ENCODE assay signal across 1 cellular context in the genomic region with DNA sequence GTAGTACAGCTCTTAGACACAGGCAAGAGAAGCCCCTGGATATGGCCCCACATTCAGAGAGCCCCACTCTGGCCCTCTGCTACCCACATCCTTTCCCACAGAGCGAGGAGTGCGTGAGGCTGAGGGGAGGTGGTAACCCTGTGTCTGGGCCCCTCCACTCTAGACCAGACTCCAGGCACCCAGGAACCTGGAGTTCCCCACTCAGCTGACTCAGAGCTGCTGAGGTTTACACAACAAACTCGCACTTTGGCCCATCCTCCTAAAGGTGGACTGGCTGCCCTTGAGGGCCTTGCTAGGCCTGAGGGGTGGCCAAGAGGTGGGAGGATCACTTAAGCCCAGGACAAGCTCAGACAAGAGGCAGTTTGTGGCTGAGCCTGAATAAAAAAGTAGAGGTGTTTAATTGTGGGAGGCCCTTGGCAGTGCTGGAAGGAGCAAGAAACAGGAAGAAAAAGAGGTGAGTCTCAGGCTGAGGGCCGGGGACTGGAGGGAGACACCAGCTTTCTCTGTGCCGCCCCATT.
A peak's percentile ranks its signal among the peaks of the same experiment; 100 is the strongest.
TF ChIP-seq lines count a peak whose summit lies in the region.

No MANE protein-coding gene starts in this region.

TF ChIP-seq in GM12878, 131 proteins besides CTCF, POLR2A, EP300 and RAD21 (continued from another document and continues in another):
- 0 out of 2 replicates have a peak, but pooled peaks have one; percentile 30 for TF ChIP-seq CREB1 (IDR thresholded peaks at IDR 0.05; ENCODE audit: low read depth)
- peak; percentile 52; the same call in 1 of the 2 replicates for TF ChIP-seq POLR2AphosphoS5 (IDR thresholded peaks at IDR 0.05; ENCODE audit: low read length)
- TF ChIP-seq NR2F1 (conservative IDR thresholded peaks at IDR 0.05): peak; percentile 80; the same call in 1 of the 2 replicates
- TF ChIP-seq SPI1 (IDR thresholded peaks at IDR 0.05; ENCODE audit: borderline replicate concordance, insufficient read depth, low read depth, low read length): peak; percentile 42; the same call in 1 of the 2 replicates
- no peak for TF ChIP-seq CHD4 (IDR thresholded peaks at IDR 0.05)
- TF ChIP-seq, protein P1, sequence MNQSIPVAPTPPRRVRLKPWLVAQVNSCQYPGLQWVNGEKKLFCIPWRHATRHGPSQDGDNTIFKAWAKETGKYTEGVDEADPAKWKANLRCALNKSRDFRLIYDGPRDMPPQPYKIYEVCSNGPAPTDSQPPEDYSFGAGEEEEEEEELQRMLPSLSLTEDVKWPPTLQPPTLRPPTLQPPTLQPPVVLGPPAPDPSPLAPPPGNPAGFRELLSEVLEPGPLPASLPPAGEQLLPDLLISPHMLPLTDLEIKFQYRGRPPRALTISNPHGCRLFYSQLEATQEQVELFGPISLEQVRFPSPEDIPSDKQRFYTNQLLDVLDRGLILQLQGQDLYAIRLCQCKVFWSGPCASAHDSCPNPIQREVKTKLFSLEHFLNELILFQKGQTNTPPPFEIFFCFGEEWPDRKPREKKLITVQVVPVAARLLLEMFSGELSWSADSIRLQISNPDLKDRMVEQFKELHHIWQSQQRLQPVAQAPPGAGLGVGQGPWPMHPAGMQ (IDR thresholded peaks at IDR 0.05; ENCODE audit: borderline replicate concordance): peak; percentile 70; the same call in 1 of the 2 replicates
- peak; percentile 49 to 75; a peak in 3 of 4 replicates for TF ChIP-seq BHLHE40 (IDR thresholded peaks at IDR 0.05; ENCODE audit: borderline replicate concordance in 1 of 2, low read depth in 2 of 2, low read length in 1 of 2)
- no peak for TF ChIP-seq YBX1 (IDR thresholded peaks at IDR 0.05)
- TF ChIP-seq CHD2 (IDR thresholded peaks at IDR 0.05; ENCODE audit: borderline replicate concordance, low read depth, low read length): peak; percentile 69
- TF ChIP-seq, protein P2, sequence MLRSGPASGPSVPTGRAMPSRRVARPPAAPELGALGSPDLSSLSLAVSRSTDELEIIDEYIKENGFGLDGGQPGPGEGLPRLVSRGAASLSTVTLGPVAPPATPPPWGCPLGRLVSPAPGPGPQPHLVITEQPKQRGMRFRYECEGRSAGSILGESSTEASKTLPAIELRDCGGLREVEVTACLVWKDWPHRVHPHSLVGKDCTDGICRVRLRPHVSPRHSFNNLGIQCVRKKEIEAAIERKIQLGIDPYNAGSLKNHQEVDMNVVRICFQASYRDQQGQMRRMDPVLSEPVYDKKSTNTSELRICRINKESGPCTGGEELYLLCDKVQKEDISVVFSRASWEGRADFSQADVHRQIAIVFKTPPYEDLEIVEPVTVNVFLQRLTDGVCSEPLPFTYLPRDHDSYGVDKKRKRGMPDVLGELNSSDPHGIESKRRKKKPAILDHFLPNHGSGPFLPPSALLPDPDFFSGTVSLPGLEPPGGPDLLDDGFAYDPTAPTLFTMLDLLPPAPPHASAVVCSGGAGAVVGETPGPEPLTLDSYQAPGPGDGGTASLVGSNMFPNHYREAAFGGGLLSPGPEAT (IDR thresholded peaks at IDR 0.05; ENCODE audit: low read depth): peak; percentile 92
- 0 out of 2 replicates have a peak, but pooled peaks have one; percentile 8 for TF ChIP-seq BMI1 (IDR thresholded peaks at IDR 0.05; ENCODE audit: borderline replicate concordance)
- peak; percentile 18 for TF ChIP-seq SP1 (IDR thresholded peaks at IDR 0.05; ENCODE audit: low read depth, low read length)
- TF ChIP-seq, protein P3, sequence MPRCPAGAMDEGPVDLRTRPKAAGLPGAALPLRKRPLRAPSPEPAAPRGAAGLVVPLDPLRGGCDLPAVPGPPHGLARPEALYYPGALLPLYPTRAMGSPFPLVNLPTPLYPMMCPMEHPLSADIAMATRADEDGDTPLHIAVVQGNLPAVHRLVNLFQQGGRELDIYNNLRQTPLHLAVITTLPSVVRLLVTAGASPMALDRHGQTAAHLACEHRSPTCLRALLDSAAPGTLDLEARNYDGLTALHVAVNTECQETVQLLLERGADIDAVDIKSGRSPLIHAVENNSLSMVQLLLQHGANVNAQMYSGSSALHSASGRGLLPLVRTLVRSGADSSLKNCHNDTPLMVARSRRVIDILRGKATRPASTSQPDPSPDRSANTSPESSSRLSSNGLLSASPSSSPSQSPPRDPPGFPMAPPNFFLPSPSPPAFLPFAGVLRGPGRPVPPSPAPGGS (IDR thresholded peaks at IDR 0.05; ENCODE audit: borderline replicate concordance, insufficient read depth, low read depth, low read length, poor library complexity, severe bottlenecking): peak; percentile 20
- TF ChIP-seq YY1 (IDR thresholded peaks at IDR 0.05; ENCODE audit: low read depth, low read length): peak; percentile 41; the same call in 1 of the 2 replicates
- TF ChIP-seq, protein P4, sequence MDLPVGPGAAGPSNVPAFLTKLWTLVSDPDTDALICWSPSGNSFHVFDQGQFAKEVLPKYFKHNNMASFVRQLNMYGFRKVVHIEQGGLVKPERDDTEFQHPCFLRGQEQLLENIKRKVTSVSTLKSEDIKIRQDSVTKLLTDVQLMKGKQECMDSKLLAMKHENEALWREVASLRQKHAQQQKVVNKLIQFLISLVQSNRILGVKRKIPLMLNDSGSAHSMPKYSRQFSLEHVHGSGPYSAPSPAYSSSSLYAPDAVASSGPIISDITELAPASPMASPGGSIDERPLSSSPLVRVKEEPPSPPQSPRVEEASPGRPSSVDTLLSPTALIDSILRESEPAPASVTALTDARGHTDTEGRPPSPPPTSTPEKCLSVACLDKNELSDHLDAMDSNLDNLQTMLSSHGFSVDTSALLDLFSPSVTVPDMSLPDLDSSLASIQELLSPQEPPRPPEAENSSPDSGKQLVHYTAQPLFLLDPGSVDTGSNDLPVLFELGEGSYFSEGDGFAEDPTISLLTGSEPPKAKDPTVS (IDR thresholded peaks at IDR 0.05; ENCODE audit: low read depth, low read length): no peak
- TF ChIP-seq MEF2A (IDR thresholded peaks at IDR 0.05; ENCODE audit: insufficient read depth, low read depth, low read length): 0 out of 2 replicates have a peak, but pooled peaks have one; percentile 38
- TF ChIP-seq EZH2 (IDR thresholded peaks at IDR 0.05; ENCODE audit: borderline replicate concordance, control insufficient read depth, low read depth, low read length): no peak
- no peak for TF ChIP-seq MTA3 (IDR thresholded peaks at IDR 0.05; ENCODE audit: borderline replicate concordance, low read length)
- TF ChIP-seq DPF2 (IDR thresholded peaks at IDR 0.05): peak; percentile 82; the same call in 1 of the 2 replicates
- TF ChIP-seq, protein P5, sequence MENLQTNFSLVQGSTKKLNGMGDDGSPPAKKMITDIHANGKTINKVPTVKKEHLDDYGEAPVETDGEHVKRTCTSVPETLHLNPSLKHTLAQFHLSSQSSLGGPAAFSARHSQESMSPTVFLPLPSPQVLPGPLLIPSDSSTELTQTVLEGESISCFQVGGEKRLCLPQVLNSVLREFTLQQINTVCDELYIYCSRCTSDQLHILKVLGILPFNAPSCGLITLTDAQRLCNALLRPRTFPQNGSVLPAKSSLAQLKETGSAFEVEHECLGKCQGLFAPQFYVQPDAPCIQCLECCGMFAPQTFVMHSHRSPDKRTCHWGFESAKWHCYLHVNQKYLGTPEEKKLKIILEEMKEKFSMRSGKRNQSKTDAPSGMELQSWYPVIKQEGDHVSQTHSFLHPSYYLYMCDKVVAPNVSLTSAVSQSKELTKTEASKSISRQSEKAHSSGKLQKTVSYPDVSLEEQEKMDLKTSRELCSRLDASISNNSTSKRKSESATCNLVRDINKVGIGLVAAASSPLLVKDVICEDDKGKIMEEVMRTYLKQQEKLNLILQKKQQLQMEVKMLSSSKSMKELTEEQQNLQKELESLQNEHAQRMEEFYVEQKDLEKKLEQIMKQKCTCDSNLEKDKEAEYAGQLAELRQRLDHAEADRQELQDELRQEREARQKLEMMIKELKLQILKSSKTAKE (IDR thresholded peaks at IDR 0.05; ENCODE audit: low read depth, poor library complexity, severe bottlenecking): peak; percentile 85
- TF ChIP-seq RUNX3 (IDR thresholded peaks at IDR 0.05; ENCODE audit: low read length): peak; percentile 85
- TF ChIP-seq MYB (IDR thresholded peaks at IDR 0.05; ENCODE audit: borderline replicate concordance, low read depth, low read length): no peak
- peak; percentile 36 for TF ChIP-seq MEF2B (IDR thresholded peaks at IDR 0.05; ENCODE audit: partially characterized antibody, poor library complexity, severe bottlenecking)
- peak; percentile 85 for TF ChIP-seq GATAD2B (conservative IDR thresholded peaks at IDR 0.05; ENCODE audit: low read depth)
- no peak for TF ChIP-seq SREBF2 (IDR thresholded peaks at IDR 0.05; ENCODE audit: low read length)
- TF ChIP-seq MXI1 (IDR thresholded peaks at IDR 0.05; ENCODE audit: low read depth, low read length): 0 out of 2 replicates have a peak, but pooled peaks have one; percentile 60
- 0 out of 2 replicates have a peak, but pooled peaks have one; percentile 26 for TF ChIP-seq EED (IDR thresholded peaks at IDR 0.05; ENCODE audit: low read depth)
- 0 out of 2 replicates have a peak, but pooled peaks have one; percentile 68 for TF ChIP-seq NBN (IDR thresholded peaks at IDR 0.05)
- TF ChIP-seq, protein P6, sequence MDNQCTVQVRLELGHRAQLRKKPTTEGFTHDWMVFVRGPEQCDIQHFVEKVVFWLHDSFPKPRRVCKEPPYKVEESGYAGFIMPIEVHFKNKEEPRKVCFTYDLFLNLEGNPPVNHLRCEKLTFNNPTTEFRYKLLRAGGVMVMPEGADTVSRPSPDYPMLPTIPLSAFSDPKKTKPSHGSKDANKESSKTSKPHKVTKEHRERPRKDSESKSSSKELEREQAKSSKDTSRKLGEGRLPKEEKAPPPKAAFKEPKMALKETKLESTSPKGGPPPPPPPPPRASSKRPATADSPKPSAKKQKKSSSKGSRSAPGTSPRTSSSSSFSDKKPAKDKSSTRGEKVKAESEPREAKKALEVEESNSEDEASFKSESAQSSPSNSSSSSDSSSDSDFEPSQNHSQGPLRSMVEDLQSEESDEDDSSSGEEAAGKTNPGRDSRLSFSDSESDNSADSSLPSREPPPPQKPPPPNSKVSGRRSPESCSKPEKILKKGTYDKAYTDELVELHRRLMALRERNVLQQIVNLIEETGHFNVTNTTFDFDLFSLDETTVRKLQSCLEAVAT (IDR thresholded peaks at IDR 0.05): 0 out of 2 replicates have a peak, but pooled peaks have one; percentile 16
- TF ChIP-seq TCF12 (IDR thresholded peaks at IDR 0.05; ENCODE audit: low read depth, low read length): peak; percentile 64; the same call in 1 of the 2 replicates
- TF ChIP-seq ZNF622 (IDR thresholded peaks at IDR 0.05): no peak
- TF ChIP-seq IKZF2 (IDR thresholded peaks at IDR 0.05): peak in 1 of 2 experiments; percentile 90; a peak in 3 of 4 replicates
- TF ChIP-seq ATF7 (IDR thresholded peaks at IDR 0.05; ENCODE audit: low read depth): peak; percentile 27; the same call in 1 of the 2 replicates
- TF ChIP-seq, protein P7, sequence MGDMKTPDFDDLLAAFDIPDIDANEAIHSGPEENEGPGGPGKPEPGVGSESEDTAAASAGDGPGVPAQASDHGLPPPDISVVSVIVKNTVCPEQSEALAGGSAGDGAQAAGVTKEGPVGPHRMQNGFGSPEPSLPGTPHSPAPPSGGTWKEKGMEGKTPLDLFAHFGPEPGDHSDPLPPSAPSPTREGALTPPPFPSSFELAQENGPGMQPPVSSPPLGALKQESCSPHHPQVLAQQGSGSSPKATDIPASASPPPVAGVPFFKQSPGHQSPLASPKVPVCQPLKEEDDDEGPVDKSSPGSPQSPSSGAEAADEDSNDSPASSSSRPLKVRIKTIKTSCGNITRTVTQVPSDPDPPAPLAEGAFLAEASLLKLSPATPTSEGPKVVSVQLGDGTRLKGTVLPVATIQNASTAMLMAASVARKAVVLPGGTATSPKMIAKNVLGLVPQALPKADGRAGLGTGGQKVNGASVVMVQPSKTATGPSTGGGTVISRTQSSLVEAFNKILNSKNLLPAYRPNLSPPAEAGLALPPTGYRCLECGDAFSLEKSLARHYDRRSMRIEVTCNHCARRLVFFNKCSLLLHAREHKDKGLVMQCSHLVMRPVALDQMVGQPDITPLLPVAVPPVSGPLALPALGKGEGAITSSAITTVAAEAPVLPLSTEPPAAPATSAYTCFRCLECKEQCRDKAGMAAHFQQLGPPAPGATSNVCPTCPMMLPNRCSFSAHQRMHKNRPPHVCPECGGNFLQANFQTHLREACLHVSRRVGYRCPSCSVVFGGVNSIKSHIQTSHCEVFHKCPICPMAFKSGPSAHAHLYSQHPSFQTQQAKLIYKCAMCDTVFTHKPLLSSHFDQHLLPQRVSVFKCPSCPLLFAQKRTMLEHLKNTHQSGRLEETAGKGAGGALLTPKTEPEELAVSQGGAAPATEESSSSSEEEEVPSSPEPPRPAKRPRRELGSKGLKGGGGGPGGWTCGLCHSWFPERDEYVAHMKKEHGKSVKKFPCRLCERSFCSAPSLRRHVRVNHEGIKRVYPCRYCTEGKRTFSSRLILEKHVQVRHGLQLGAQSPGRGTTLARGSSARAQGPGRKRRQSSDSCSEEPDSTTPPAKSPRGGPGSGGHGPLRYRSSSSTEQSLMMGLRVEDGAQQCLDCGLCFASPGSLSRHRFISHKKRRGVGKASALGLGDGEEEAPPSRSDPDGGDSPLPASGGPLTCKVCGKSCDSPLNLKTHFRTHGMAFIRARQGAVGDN (IDR thresholded peaks at IDR 0.05): peak; percentile 96
- TF ChIP-seq, protein P8, sequence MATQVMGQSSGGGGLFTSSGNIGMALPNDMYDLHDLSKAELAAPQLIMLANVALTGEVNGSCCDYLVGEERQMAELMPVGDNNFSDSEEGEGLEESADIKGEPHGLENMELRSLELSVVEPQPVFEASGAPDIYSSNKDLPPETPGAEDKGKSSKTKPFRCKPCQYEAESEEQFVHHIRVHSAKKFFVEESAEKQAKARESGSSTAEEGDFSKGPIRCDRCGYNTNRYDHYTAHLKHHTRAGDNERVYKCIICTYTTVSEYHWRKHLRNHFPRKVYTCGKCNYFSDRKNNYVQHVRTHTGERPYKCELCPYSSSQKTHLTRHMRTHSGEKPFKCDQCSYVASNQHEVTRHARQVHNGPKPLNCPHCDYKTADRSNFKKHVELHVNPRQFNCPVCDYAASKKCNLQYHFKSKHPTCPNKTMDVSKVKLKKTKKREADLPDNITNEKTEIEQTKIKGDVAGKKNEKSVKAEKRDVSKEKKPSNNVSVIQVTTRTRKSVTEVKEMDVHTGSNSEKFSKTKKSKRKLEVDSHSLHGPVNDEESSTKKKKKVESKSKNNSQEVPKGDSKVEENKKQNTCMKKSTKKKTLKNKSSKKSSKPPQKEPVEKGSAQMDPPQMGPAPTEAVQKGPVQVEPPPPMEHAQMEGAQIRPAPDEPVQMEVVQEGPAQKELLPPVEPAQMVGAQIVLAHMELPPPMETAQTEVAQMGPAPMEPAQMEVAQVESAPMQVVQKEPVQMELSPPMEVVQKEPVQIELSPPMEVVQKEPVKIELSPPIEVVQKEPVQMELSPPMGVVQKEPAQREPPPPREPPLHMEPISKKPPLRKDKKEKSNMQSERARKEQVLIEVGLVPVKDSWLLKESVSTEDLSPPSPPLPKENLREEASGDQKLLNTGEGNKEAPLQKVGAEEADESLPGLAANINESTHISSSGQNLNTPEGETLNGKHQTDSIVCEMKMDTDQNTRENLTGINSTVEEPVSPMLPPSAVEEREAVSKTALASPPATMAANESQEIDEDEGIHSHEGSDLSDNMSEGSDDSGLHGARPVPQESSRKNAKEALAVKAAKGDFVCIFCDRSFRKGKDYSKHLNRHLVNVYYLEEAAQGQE (IDR thresholded peaks at IDR 0.05; ENCODE audit: low read depth, low read length): no peak
- TF ChIP-seq PML (IDR thresholded peaks at IDR 0.05; ENCODE audit: low read length): no peak
- peak; percentile 78 for TF ChIP-seq MTA2 (IDR thresholded peaks at IDR 0.05; ENCODE audit: low read depth)
- TF ChIP-seq POU2F2 (IDR thresholded peaks at IDR 0.05; ENCODE audit: borderline replicate concordance, low read depth, low read length): no peak
- no peak for TF ChIP-seq ZSCAN29 (IDR thresholded peaks at IDR 0.05)
- TF ChIP-seq RELA (IDR thresholded peaks at IDR 0.05; ENCODE audit: borderline replicate concordance, partially characterized antibody): peak; percentile 47
- TF ChIP-seq CBX5 (IDR thresholded peaks at IDR 0.05; ENCODE audit: low read depth): no peak
